10 cellular contexts compared by ENCODE assay signal in genomic region chr5:172740483-172741205, GRCh38. TPM values are rescaled to one million over a fixed set of nuclear protein-coding genes. Genes with fewer than 3 reads are reported as not detected.
DNase-seq lines count a peak whose midpoint lies in the region; ATAC-seq and TF ChIP-seq lines count a peak whose summit lies in the region.
"Had no signal": no experiment of that assay in that cellular context is flagged by ENCODE, and none has a peak within 500 bp of the region (broad histone marks: within the 10 kb centered on the region; RNA-seq: fewer than 3 reads in every experiment).

No MANE protein-coding gene starts in this region.

- H3K9ac ChIP-seq in MM.1S (ENCODE audit: low read length) = no peak overlapping the region
- no peak overlapping the region for H3K9ac ChIP-seq in mucosa of rectum (ENCODE audit: low read depth in 1 of 2, low read length in 2 of 2)

- H3K4me3 ChIP-seq in ACC112 (ENCODE audit: low read depth, low read length) (peak overlapping the region; percentile 32), MM.1S (ENCODE audit: low read length) (no peak overlapping the region), mucosa of rectum (ENCODE audit: low read length in 2 of 2) (no peak overlapping the region)

- no peak overlapping the region for H3K4me2 ChIP-seq in MM.1S (ENCODE audit: low read depth, low read length)

- H2AFZ ChIP-seq in ACC112 (ENCODE audit: low read length, unreplicated experiment) = no peak overlapping the region
- H2AFZ ChIP-seq in MM.1S (ENCODE audit: low read length) = no peak overlapping the region

- no peaks in the 10 kb centered on the region for H3K27me3 ChIP-seq in ACC112 (ENCODE audit: insufficient read depth, low read length)
- no peaks in the 10 kb centered on the region for H3K27me3 ChIP-seq in MM.1S (replicated peaks; ENCODE audit: insufficient read depth, low read length)
- no peaks in the 10 kb centered on the region for H3K27me3 ChIP-seq in mucosa of rectum (ENCODE audit: control insufficient read depth in 2 of 2, insufficient read depth in 2 of 2, low read length in 2 of 2)

- TF ChIP-seq CTCF in MM.1S (IDR thresholded peaks at IDR 0.05; ENCODE audit: low read length) = no peak

- ATAC-seq in GM21360 (IDR thresholded peaks at IDR 0.05; ENCODE audit: unreplicated experiment) (no peak), HG03432 (IDR thresholded peaks at IDR 0.05; ENCODE audit: unreplicated experiment) (no peak)
- ATAC-seq: activated CD8-positive, alpha-beta T cell treated with anti-CD3 and anti-CD28 coated beads for 36 hours; left colon had no signal

- peaks cover 17% of the 10 kb centered on the region for H3K4me1 ChIP-seq in ACC112 (ENCODE audit: control insufficient read depth, insufficient read depth, low read length, unreplicated experiment)
- H3K4me1 ChIP-seq in MM.1S (ENCODE audit: low read length) = no peaks in the 10 kb centered on the region
- peaks cover 9 to 14% of the 10 kb centered on the region in 2 donors for H3K4me1 ChIP-seq in mucosa of rectum (ENCODE audit: control insufficient read depth in 2 of 2, insufficient read depth in 2 of 2, low read length in 2 of 2)

- H3K27ac ChIP-seq in ACC112 (ENCODE audit: low read depth, low read length) (peak overlapping the region; percentile 99), MM.1S (ENCODE audit: low read length) (no peak overlapping the region), mucosa of rectum (ENCODE audit: low read depth in 2 of 2, low read length in 2 of 2) (peak overlapping the region; percentile 67 to 74)

- no peaks in the 10 kb centered on the region for H3K36me3 ChIP-seq in ACC112 (ENCODE audit: insufficient read depth, low read length)
- H3K36me3 ChIP-seq in MM.1S (replicated peaks; ENCODE audit: insufficient read depth, low read length) = no peaks in the 10 kb centered on the region
- no peaks in the 10 kb centered on the region for H3K36me3 ChIP-seq in mucosa of rectum (ENCODE audit: control insufficient read depth in 2 of 2, insufficient read depth in 2 of 2, low read length in 2 of 2)

- peak; percentile 10 for DNase-seq in MM.1S
- peak; percentile 72 for DNase-seq in dermis blood vessel endothelial cell
- no peak for DNase-seq in NCI-H146 (lab: John Stamatoyannopoulos, UW)
- DNase-seq in NCI-H2081 treated with DMSO at 0.1 percent for 48 hours (lab: John Stamatoyannopoulos, UW) = no peak
- DNase-seq: activated CD8-positive, alpha-beta T cell treated with anti-CD3 and anti-CD28 coated beads for 36 hours had no signal

- H3F3A ChIP-seq in MM.1S (ENCODE audit: insufficient read depth, low read length) = no peaks in the 10 kb centered on the region

- no peaks in the 10 kb centered on the region for H3K9me2 ChIP-seq in MM.1S (replicated peaks; ENCODE audit: insufficient read depth, low read length)

- H3K79me2 ChIP-seq in ACC112 (ENCODE audit: control insufficient read depth, insufficient read depth, low read length, unreplicated experiment) (no peaks in the 10 kb centered on the region), MM.1S (ENCODE audit: low read length) (no peaks in the 10 kb centered on the region)

- H4K20me1 ChIP-seq in MM.1S (ENCODE audit: insufficient read depth, low read length) = no peaks in the 10 kb centered on the region

- no peaks in the 10 kb centered on the region for H3K9me3 ChIP-seq in MM.1S (replicated peaks; ENCODE audit: insufficient read depth, low read length)
- H3K9me3 ChIP-seq in mucosa of rectum (ENCODE audit: control insufficient read depth in 2 of 2, low read length in 2 of 2) = no peaks in the 10 kb centered on the region

RNA-seq across cellular contexts. Expression of gene DUSP1, which starts 30.4 kb away (rescaled TPM):
- total RNA-seq in dermis blood vessel endothelial cell = 105 and 303 TPM in 2 replicates

Comparison
In these comparisons a context has a peak if more than half of its experiments do, and no peak if none do; other contexts are left out.
1. DNase-seq: peak in MM.1S (single experiment) and dermis blood vessel endothelial cell (single experiment); none in NCI-H146 (single experiment) and NCI-H2081 treated with DMSO at 0.1 percent for 48 hours (single experiment).